In the genomic region with DNA sequence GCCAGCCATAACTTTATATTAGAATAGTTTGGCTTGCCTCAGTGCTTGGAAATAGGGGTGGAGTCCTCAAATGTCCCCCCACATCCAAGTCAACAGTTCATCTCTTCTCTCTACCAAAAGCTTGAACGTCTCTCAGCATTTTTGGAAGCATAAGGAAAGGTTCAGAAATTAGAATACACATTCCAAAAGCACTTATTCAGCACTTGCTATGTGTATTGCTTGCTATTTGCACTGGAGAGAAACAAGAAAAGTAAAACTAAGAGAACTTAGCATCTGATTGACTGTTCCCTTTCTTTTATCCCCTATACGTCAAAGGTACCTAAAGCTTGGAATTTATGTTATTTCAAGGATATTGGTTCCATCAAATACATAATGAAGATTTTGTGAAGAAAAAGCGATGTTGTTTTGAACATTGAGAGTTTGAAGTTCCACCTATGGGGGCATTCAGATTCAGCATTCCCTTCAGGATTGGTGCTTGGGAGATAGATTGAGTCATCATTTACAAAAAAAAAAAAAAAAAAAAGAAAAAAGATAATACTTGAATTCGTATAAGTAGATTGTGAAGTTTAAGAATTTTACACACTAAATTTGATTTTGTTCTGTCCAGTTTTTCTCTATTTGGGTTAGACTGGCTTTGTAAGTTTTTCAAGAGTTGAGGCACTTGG, we compare ENCODE assay signal across 9 cellular contexts. TPM values are rescaled to one million over a fixed set of nuclear protein-coding genes. Genes with fewer than 3 reads are reported as not detected.
DNase-seq lines count a peak whose midpoint lies in the region; ATAC-seq and FAIRE-seq lines count a peak whose summit lies in the region.
"Had no signal": no experiment of that assay in that cellular context is flagged by ENCODE, and none has a peak within 500 bp of the region (broad histone marks: within the 10 kb centered on the region; RNA-seq: fewer than 3 reads in every experiment).

No MANE protein-coding gene starts in this region.

- intact Hi-C loops in sciatic nerve (cut with DNase I): no loop called here

- H3K27me3 ChIP-seq in iPS-18a (ENCODE audit: control insufficient read depth, insufficient read depth, low read length) (peaks cover 13% of the 10 kb centered on the region), stomach smooth muscle (ENCODE audit: control insufficient read depth in 1 of 2, insufficient read depth in 2 of 2, low read length in 2 of 2) (no peaks in the 10 kb centered on the region), small intestine (ENCODE audit: control insufficient read depth in 2 of 2, insufficient read depth in 2 of 2, low read length in 2 of 2) (no peaks in the 10 kb centered on the region)

- peak overlapping the region; percentile 98 for H3K27ac Mint-ChIP-seq in T-helper 2 cell treated with Interferon-gamma antibody and Interleukin-4, amounts not matched to agents 5 μg/mL and 100 μg/mL, for 36 hours
- peak overlapping the region; percentile 96 for H3K27ac Mint-ChIP-seq in activated T-helper 17 cell treated with anti-CD3 and anti-CD28 coated beads, Interleukin-2, amount 50 U/mL, for 72 hours

- peak overlapping the region; percentile 98 for H3K4me3 Mint-ChIP-seq in T-helper 2 cell treated with Interferon-gamma antibody and Interleukin-4, amounts not matched to agents 5 μg/mL and 100 μg/mL, for 36 hours
- peak overlapping the region; percentile 96 for H3K4me3 Mint-ChIP-seq in activated T-helper 17 cell treated with anti-CD3 and anti-CD28 coated beads, Interleukin-2, amount 50 U/mL, for 72 hours

- no peak overlapping the region for H3K27ac ChIP-seq in iPS-18a (ENCODE audit: low read length)
- peak overlapping the region; percentile 93 for H3K27ac ChIP-seq in stomach smooth muscle (ENCODE audit: low read length)
- H3K27ac ChIP-seq in small intestine (ENCODE audit: low read depth in 1 of 2, low read length in 1 of 2): no peak overlapping the region

- H3K4me1 Mint-ChIP-seq in T-helper 2 cell treated with Interferon-gamma antibody and Interleukin-4, amounts not matched to agents 5 μg/mL and 100 μg/mL, for 36 hours (ENCODE audit: low read depth): peaks cover 39% of the 10 kb centered on the region
- peaks cover 19% of the 10 kb centered on the region for H3K4me1 Mint-ChIP-seq in activated T-helper 17 cell treated with anti-CD3 and anti-CD28 coated beads, Interleukin-2, amount 50 U/mL, for 72 hours

- WGBS in small intestine, 3 donors: 41 to 55% (median 50%) methylated on average over 4 of the region's 4 CpGs

- no peak for ATAC-seq in activated T-helper 17 cell treated with anti-CD3 and anti-CD28 coated beads, Interleukin-2, amount 50 U/mL, for 72 hours (replicated peaks)
- ATAC-seq in sciatic nerve: no peak

- no peaks in the 10 kb centered on the region for H3K9me3 ChIP-seq in iPS-18a (ENCODE audit: control insufficient read depth, low read depth, low read length)
- no peaks in the 10 kb centered on the region for H3K9me3 ChIP-seq in stomach smooth muscle (ENCODE audit: control insufficient read depth in 2 of 2, low read length in 2 of 2)
- H3K9me3 ChIP-seq in small intestine (ENCODE audit: control insufficient read depth, low read depth): no peaks in the 10 kb centered on the region

- H3K36me3 Mint-ChIP-seq in T-helper 2 cell treated with Interferon-gamma antibody and Interleukin-4, amounts not matched to agents 5 μg/mL and 100 μg/mL, for 36 hours (ENCODE audit: low read depth): peaks cover 34% of the 10 kb centered on the region
- H3K36me3 Mint-ChIP-seq in activated T-helper 17 cell treated with anti-CD3 and anti-CD28 coated beads, Interleukin-2, amount 50 U/mL, for 72 hours (ENCODE audit: low read depth): peaks cover 51% of the 10 kb centered on the region

- H3K9ac ChIP-seq in iPS-18a (ENCODE audit: low read length) (peak overlapping the region; percentile 75), stomach smooth muscle (ENCODE audit: low read length in 2 of 2) (peak overlapping the region; percentile 89 to 96)

- peaks cover 6% of the 10 kb centered on the region for H3K27me3 Mint-ChIP-seq in T-helper 2 cell treated with Interferon-gamma antibody and Interleukin-4, amounts not matched to agents 5 μg/mL and 100 μg/mL, for 36 hours (ENCODE audit: low read depth)
- H3K27me3 Mint-ChIP-seq in activated T-helper 17 cell treated with anti-CD3 and anti-CD28 coated beads, Interleukin-2, amount 50 U/mL, for 72 hours: no peaks in the 10 kb centered on the region

- peak overlapping the region; percentile 77 for H3K4me3 ChIP-seq in iPS-18a (ENCODE audit: low read length)
- H3K4me3 ChIP-seq in stomach smooth muscle (ENCODE audit: low read length in 2 of 2): peak overlapping the region; percentile 66 to 97
- H3K4me3 ChIP-seq in small intestine (ENCODE audit: low read depth in 1 of 2, low read length in 2 of 2): peak overlapping the region in 1 of 2 donors; percentile 97

- no peak for FAIRE-seq in small intestine (lab: Jason Lieb, UNC)

- peaks cover 28% of the 10 kb centered on the region for H3K36me3 ChIP-seq in iPS-18a (ENCODE audit: control insufficient read depth, low read depth, low read length)
- H3K36me3 ChIP-seq in stomach smooth muscle (ENCODE audit: control insufficient read depth in 2 of 2, insufficient read depth in 2 of 2, low read length in 2 of 2): peaks cover 18 to 28% of the 10 kb centered on the region in 2 donors
- H3K36me3 ChIP-seq in small intestine (ENCODE audit: control insufficient read depth in 2 of 2, insufficient read depth in 2 of 2, low read length in 2 of 2): peaks cover 4 to 12% of the 10 kb centered on the region in 2 donors

- H3K9me3 Mint-ChIP-seq in T-helper 2 cell treated with Interferon-gamma antibody and Interleukin-4, amounts not matched to agents 5 μg/mL and 100 μg/mL, for 36 hours: no peaks in the 10 kb centered on the region
- H3K9me3 Mint-ChIP-seq in activated T-helper 17 cell treated with anti-CD3 and anti-CD28 coated beads, Interleukin-2, amount 50 U/mL, for 72 hours: no peaks in the 10 kb centered on the region

- no peak for DNase-seq in T-helper 2 cell treated with Interferon-gamma antibody and Interleukin-4, amounts not matched to agents 5 μg/mL and 100 μg/mL, for 36 hours (ENCODE audit: low spot score)
- DNase-seq in T-helper 2 cell: no peak
- no peak for DNase-seq in small intestine
- no peak for DNase-seq in sciatic nerve (ENCODE audit: low spot score)
- DNase-seq in Kasumi-1 (lab: John Stamatoyannopoulos, UW): no peak
- DNase-seq: activated effector memory CD4-positive, alpha-beta T cell treated with anti-CD3 and anti-CD28 coated beads, Interleukin-2, amount 50 U/mL, for 16 hours had no signal

- H3K4me1 ChIP-seq in iPS-18a (ENCODE audit: control insufficient read depth, low read depth, low read length) (peaks cover 6% of the 10 kb centered on the region), stomach smooth muscle (ENCODE audit: control insufficient read depth, insufficient read depth, low read length) (peaks cover 6% of the 10 kb centered on the region), small intestine (ENCODE audit: control insufficient read depth in 2 of 2, insufficient read depth in 1 of 2, low read depth in 1 of 2, low read length in 1 of 2) (peaks cover 5 to 11% of the 10 kb centered on the region in 2 donors)

RNA-seq across cellular contexts. Expression of a gene that starts 1.3 kb away (rescaled TPM):
- 10 to 100 TPM; 28.8 to 30.0 TPM for total RNA-seq in activated T-helper 17 cell treated with anti-CD3 and anti-CD28 coated beads, Interleukin-2, amount 50 U/mL, for 72 hours
- polyA plus RNA-seq in small intestine: 10 to 100 TPM; 22.5 to 47.4 (median 37.6) TPM
- total RNA-seq in sciatic nerve: 38.8 TPM

RNA-seq across cellular contexts. Expression of a gene that starts 12.8 kb away (rescaled TPM):
- not detected for total RNA-seq in activated T-helper 17 cell treated with anti-CD3 and anti-CD28 coated beads, Interleukin-2, amount 50 U/mL, for 72 hours
- not detected for polyA plus RNA-seq in small intestine
- total RNA-seq in sciatic nerve: not detected

RNA-seq across cellular contexts. Expression of a gene that starts 49.5 kb away (rescaled TPM):
- 10 to 100 TPM in 1 of 2 donors, 1 to 10 TPM in 1; 7.5 to 10.5 TPM for total RNA-seq in activated T-helper 17 cell treated with anti-CD3 and anti-CD28 coated beads, Interleukin-2, amount 50 U/mL, for 72 hours
- 10 to 100 TPM in 2 of 3 donors, 1 to 10 TPM in 1; 4.1 to 43.0 (median 12.1) TPM for polyA plus RNA-seq in small intestine
- total RNA-seq in sciatic nerve: 12.3 TPM

RNA-seq across cellular contexts. Expression of a gene that starts 49.7 kb away (rescaled TPM):
- 1 to 10 TPM; 1.3 to 2.8 TPM for total RNA-seq in activated T-helper 17 cell treated with anti-CD3 and anti-CD28 coated beads, Interleukin-2, amount 50 U/mL, for 72 hours
- polyA plus RNA-seq in small intestine: 1 to 10 TPM; 3.2 to 9.8 (median 7.2) TPM
- 2.5 TPM for total RNA-seq in sciatic nerve

RNA-seq across cellular contexts. Expression of a gene that starts 54.2 kb away (rescaled TPM):
- total RNA-seq in activated T-helper 17 cell treated with anti-CD3 and anti-CD28 coated beads, Interleukin-2, amount 50 U/mL, for 72 hours: not detected
- not detected for polyA plus RNA-seq in small intestine
- not detected for total RNA-seq in sciatic nerve
